ENCODE assay signal across 9 cellular contexts in genomic region chr4:1168291-1169031, GRCh38. TPM values are rescaled to one million over a fixed set of nuclear protein-coding genes. Genes with fewer than 3 reads are reported as not detected.
DNase-seq lines count a peak whose midpoint lies in the region; ATAC-seq and TF ChIP-seq lines count a peak whose summit lies in the region.
"Had no signal": no experiment of that assay in that cellular context is flagged by ENCODE, and none has a peak within 500 bp of the region (broad histone marks: within the 10 kb centered on the region; RNA-seq: fewer than 3 reads in every experiment).

No MANE protein-coding gene starts in this region.

- TF ChIP-seq POLR2A in IMR-90 (IDR thresholded peaks at IDR 0.05; ENCODE audit: low read depth, low read length) (no peak), esophagus squamous epithelium (IDR thresholded peaks at IDR 0.05) (no peak)

- peak overlapping the region; percentile 68; the same call in 1 of the 2 replicates for H2BK120ac ChIP-seq in IMR-90 (ENCODE audit: low read depth, low read length)

- H2AK9ac ChIP-seq in IMR-90 (replicated peaks; ENCODE audit: low read depth, low read length, poor library complexity) = no peak overlapping the region

- no peak overlapping the region for H2BK20ac ChIP-seq in IMR-90 (ENCODE audit: low read depth, low read length)

- no peak overlapping the region for H3K23ac ChIP-seq in IMR-90 (ENCODE audit: low read depth, low read length)

- TF ChIP-seq CTCF in CD8-positive, alpha-beta T cell (IDR thresholded peaks at IDR 0.05) = no peak
- TF ChIP-seq CTCF in IMR-90 (conservative IDR thresholded peaks at IDR 0.05; ENCODE audit: low read depth, low read length) (no peak), esophagus squamous epithelium (IDR thresholded peaks at IDR 0.05) (no peak)

- H3K56ac ChIP-seq in IMR-90 (ENCODE audit: extremely low read depth, insufficient read depth, low read length) = no peak overlapping the region

- H3K9me3 Mint-ChIP-seq in CD8-positive, alpha-beta T cell = no peaks in the 10 kb centered on the region
- H3K9me3 Mint-ChIP-seq in activated T-helper 17 cell treated with anti-CD3 and anti-CD28 coated beads, Interleukin-2, amount 50 U/mL, for 72 hours = no peaks in the 10 kb centered on the region
- H3K9me3 Mint-ChIP-seq in naive thymus-derived CD4-positive, alpha-beta T cell = no peaks in the 10 kb centered on the region

- in situ Hi-C loops in IMR-90 (cut with MboI; ENCODE audit: low sequenced_read_pairs) = loop anchor here (5.0 to 25.0 kb wide), 2 partner anchors 54 to 469 kb away; no protein-coding TSS in a partner anchor

- H3K4me2 ChIP-seq in IMR-90 (ENCODE audit: low read depth, low read length) = no peak overlapping the region; the same call in 1 of the 2 replicates

- peak overlapping the region; percentile 70 for H3K27ac ChIP-seq in CD8-positive, alpha-beta T cell (ENCODE audit: low read depth, low read length)
- H3K27ac ChIP-seq in IMR-90 (ENCODE audit: insufficient read depth, low read length) (no peak overlapping the region), esophagus squamous epithelium (peak overlapping the region in 2 of 4 donors; percentile 36 to 77)
- H3K27ac ChIP-seq in naive thymus-derived CD4-positive, alpha-beta T cell (ENCODE audit: low read depth, low read length) = peak overlapping the region; percentile 74
- H3K27ac ChIP-seq: parathyroid adenoma had no signal

- H3K79me1 ChIP-seq in IMR-90 (ENCODE audit: low read depth in 1 of 2, low read length in 2 of 2) = peaks cover 0 to 5% of the 10 kb centered on the region in 2 experiments; a peak in 1 of 4 replicates

- H2BK15ac ChIP-seq in IMR-90 (ENCODE audit: low read depth, low read length) = no peak overlapping the region

- no peak overlapping the region for H2AFZ ChIP-seq in IMR-90 (replicated peaks; ENCODE audit: low read length, poor library complexity)

- H3K4me3 Mint-ChIP-seq in CD8-positive, alpha-beta T cell = peak overlapping the region; percentile 88
- H3K4me3 Mint-ChIP-seq in activated T-helper 17 cell treated with anti-CD3 and anti-CD28 coated beads, Interleukin-2, amount 50 U/mL, for 72 hours = peak overlapping the region; percentile 82
- H3K4me3 Mint-ChIP-seq in naive thymus-derived CD4-positive, alpha-beta T cell = peak overlapping the region; percentile 37 to 90 (median 87)

- peaks cover 10% of the 10 kb centered on the region for H3K27me3 Mint-ChIP-seq in CD8-positive, alpha-beta T cell (ENCODE audit: low read depth)
- H3K27me3 Mint-ChIP-seq in activated T-helper 17 cell treated with anti-CD3 and anti-CD28 coated beads, Interleukin-2, amount 50 U/mL, for 72 hours = no peaks in the 10 kb centered on the region
- H3K27me3 Mint-ChIP-seq in naive thymus-derived CD4-positive, alpha-beta T cell = peaks cover 0 to 25% (median 6%) of the 10 kb centered on the region in 5 donors

- H3K9me3 ChIP-seq in CD8-positive, alpha-beta T cell (ENCODE audit: low read length) = no peaks in the 10 kb centered on the region
- peaks cover 3% of the 10 kb centered on the region; the same call in 1 of the 2 replicates for H3K9me3 ChIP-seq in IMR-90 (ENCODE audit: control insufficient read depth, insufficient read depth, low read length)
- no peaks in the 10 kb centered on the region for H3K9me3 ChIP-seq in naive thymus-derived CD4-positive, alpha-beta T cell (ENCODE audit: control insufficient read depth in 2 of 3, low read length in 3 of 3)
- H3K9me3 ChIP-seq in esophagus squamous epithelium = no peaks in the 10 kb centered on the region

- H3K4me1 Mint-ChIP-seq in CD8-positive, alpha-beta T cell (ENCODE audit: low read depth) = peaks cover 22% of the 10 kb centered on the region
- peaks cover 8% of the 10 kb centered on the region for H3K4me1 Mint-ChIP-seq in activated T-helper 17 cell treated with anti-CD3 and anti-CD28 coated beads, Interleukin-2, amount 50 U/mL, for 72 hours
- peaks cover 8 to 21% (median 14%) of the 10 kb centered on the region in 7 donors for H3K4me1 Mint-ChIP-seq in naive thymus-derived CD4-positive, alpha-beta T cell

- H3K27ac Mint-ChIP-seq in CD8-positive, alpha-beta T cell = no peak overlapping the region
- H3K27ac Mint-ChIP-seq in activated T-helper 17 cell treated with anti-CD3 and anti-CD28 coated beads, Interleukin-2, amount 50 U/mL, for 72 hours = no peak overlapping the region
- H3K27ac Mint-ChIP-seq in naive thymus-derived CD4-positive, alpha-beta T cell = peak overlapping the region in 3 of 9 donors; percentile 51 to 86 (median 78)

- 97% methylated on average over 10 of the region's 21 CpGs; no CpG with 5 or more reads in 1 of the 2 experiments for WGBS in IMR-90 (ENCODE audit: extremely low coverage in 2 of 2, insufficient read length in 1 of 2), 2 experiments
- 70 to 83% methylated on average over 8 to 9 of the region's 21 CpGs for WGBS in esophagus squamous epithelium, 2 donors

- H2BK5ac ChIP-seq in IMR-90 (ENCODE audit: low read depth, low read length, poor library complexity, severe bottlenecking) = no peak overlapping the region

- intact Hi-C loops in CD8-positive, alpha-beta T cell (cut with DNase I, micrococcal nuclease) = loop anchor here in 1 of 2 experiments (5.0 kb wide), 2 partner anchors 119 to 156 kb away; partner anchors contain the start of genes FGFRL1 and MAEA
- intact Hi-C loops in IMR-90 (cut with micrococcal nuclease) = loop anchor here (5.0 kb wide), 1 partner anchor 34 kb away; no protein-coding TSS in a partner anchor
- intact Hi-C loops in naive thymus-derived CD4-positive, alpha-beta T cell (cut with micrococcal nuclease) = no loop called here
- intact Hi-C loops in esophagus squamous epithelium (cut with DNase I) = loop anchor here (10.0 kb wide), 1 partner anchor 96 kb away; no protein-coding TSS in a partner anchor

- no peak overlapping the region for H3K18ac ChIP-seq in IMR-90 (ENCODE audit: low read depth, low read length)

- no peak for TF ChIP-seq RAD21 in IMR-90 (IDR thresholded peaks at IDR 0.05; ENCODE audit: low read length)

- H4K5ac ChIP-seq in IMR-90 (ENCODE audit: low read depth, low read length) = no peak overlapping the region

- H3K36me3 Mint-ChIP-seq in CD8-positive, alpha-beta T cell = no peaks in the 10 kb centered on the region
- no peaks in the 10 kb centered on the region for H3K36me3 Mint-ChIP-seq in activated T-helper 17 cell treated with anti-CD3 and anti-CD28 coated beads, Interleukin-2, amount 50 U/mL, for 72 hours (ENCODE audit: low read depth)
- no peaks in the 10 kb centered on the region for H3K36me3 Mint-ChIP-seq in naive thymus-derived CD4-positive, alpha-beta T cell

- H4K20me1 ChIP-seq in IMR-90 (ENCODE audit: insufficient read depth, low read length) = no peaks in the 10 kb centered on the region

- H3K4me3 ChIP-seq in CD8-positive, alpha-beta T cell (ENCODE audit: low read depth, low read length) = peak overlapping the region; percentile 92
- H3K4me3 ChIP-seq in IMR-90 (ENCODE audit: insufficient read depth, low read depth, low read length) (no peak overlapping the region), esophagus squamous epithelium (peak overlapping the region in 2 of 4 donors; percentile 62 to 76)
- H3K4me3 ChIP-seq in naive thymus-derived CD4-positive, alpha-beta T cell (ENCODE audit: low read length) = peak overlapping the region; percentile 90

- H3K14ac ChIP-seq in IMR-90 (replicated peaks; ENCODE audit: low read depth, low read length) = peak overlapping the region; percentile 25; the same call in 1 of the 2 replicates

- peak overlapping the region; percentile 65 for H3K4ac ChIP-seq in IMR-90 (ENCODE audit: low read depth, low read length)

- peak overlapping the region; percentile 15; the same call in 1 of the 2 replicates for H4K91ac ChIP-seq in IMR-90 (ENCODE audit: insufficient read depth, low read depth, low read length)

- peak overlapping the region in 1 of 2 experiments; percentile 15; a peak in 1 of 4 replicates for H4K8ac ChIP-seq in IMR-90 (ENCODE audit: low read depth in 2 of 2, low read length in 2 of 2)

- BruUV-seq in IMR-90 (replicated peaks; lab: Mats Ljungman, UMichigan) = no TSS peak

- peaks cover 28% of the 10 kb centered on the region for H3K4me1 ChIP-seq in CD8-positive, alpha-beta T cell (ENCODE audit: insufficient read depth, low read length)
- H3K4me1 ChIP-seq in IMR-90 (ENCODE audit: control insufficient read depth, insufficient read depth, low read length) = peaks cover 13% of the 10 kb centered on the region
- H3K4me1 ChIP-seq in naive thymus-derived CD4-positive, alpha-beta T cell (ENCODE audit: control insufficient read depth in 2 of 2, insufficient read depth in 2 of 2, low read length in 2 of 2) = peaks cover 3 to 20% of the 10 kb centered on the region in 2 donors
- H3K4me1 ChIP-seq in esophagus squamous epithelium = peaks cover 39 to 70% (median 40%) of the 10 kb centered on the region in 3 donors
- H3K4me1 ChIP-seq: parathyroid adenoma had no signal

- CTCF ChIA-PET in CD8-positive, alpha-beta T cell (lab: Charles Lee) = interaction anchor here (0.9 to 5.4 kb wide), 16 partner anchors 10 to 461 kb away, joined by 3 to 90 read pairs (median 6); no protein-coding TSS in a partner anchor
- CTCF ChIA-PET in IMR-90 (lab: Yijun Ruan, JAX) = no interaction called here
- CTCF ChIA-PET in naive thymus-derived CD4-positive, alpha-beta T cell (lab: Charles Lee) = interaction anchor here (0.7 to 4.2 kb wide), 12 partner anchors 10 to 437 kb away, joined by 3 to 43 read pairs (median 6); no protein-coding TSS in a partner anchor

- peak overlapping the region; percentile 80 for H2AK5ac ChIP-seq in IMR-90 (ENCODE audit: low read depth, low read length)

- peaks cover 12% of the 10 kb centered on the region for H3K27me3 ChIP-seq in CD8-positive, alpha-beta T cell (ENCODE audit: insufficient read depth, low read length)
- no peaks in the 10 kb centered on the region for H3K27me3 ChIP-seq in IMR-90 (ENCODE audit: control insufficient read depth, insufficient read depth, low read length)
- peaks cover 0 to 11% of the 10 kb centered on the region in 2 donors for H3K27me3 ChIP-seq in naive thymus-derived CD4-positive, alpha-beta T cell (ENCODE audit: control insufficient read depth in 2 of 2, insufficient read depth in 2 of 2, low read length in 2 of 2)
- H3K27me3 ChIP-seq in esophagus squamous epithelium = peaks cover 0 to 36% (median 3%) of the 10 kb centered on the region in 4 donors

- dilution Hi-C loops in IMR-90 (cut with HindIII; ENCODE audit: low sequenced_read_pairs, unreplicated experiment) = no loop called here

- DNase-seq in CD8-positive, alpha-beta T cell = no peak
- DNase-seq in IMR-90 = no peak
- no peak for DNase-seq in naive thymus-derived CD4-positive, alpha-beta T cell
- DNase-seq in Kasumi-1 (lab: John Stamatoyannopoulos, UW) = no peak
- no peak for DNase-seq in esophagus squamous epithelium (lab: John Stamatoyannopoulos, UW)
- DNase-seq in NOMO-1 treated with DMSO at 0.1 percent for 48 hours (lab: John Stamatoyannopoulos, UW; ENCODE audit: unreplicated experiment) = no peak
- no peak for DNase-seq in AML-193 (lab: John Stamatoyannopoulos, UW)

- no peak overlapping the region for H3K9ac ChIP-seq in IMR-90 (ENCODE audit: low read depth, low read length)
- H3K9ac ChIP-seq: parathyroid adenoma had no signal

- no peak for ATAC-seq in CD8-positive, alpha-beta T cell
- ATAC-seq in IMR-90 (ENCODE audit: low read depth) = no peak
- ATAC-seq in activated T-helper 17 cell treated with anti-CD3 and anti-CD28 coated beads, Interleukin-2, amount 50 U/mL, for 72 hours (replicated peaks) = no peak
- no peak for ATAC-seq in naive thymus-derived CD4-positive, alpha-beta T cell

- no peaks in the 10 kb centered on the region for H3K36me3 ChIP-seq in CD8-positive, alpha-beta T cell (ENCODE audit: insufficient read depth, low read length)
- H3K36me3 ChIP-seq in IMR-90 (ENCODE audit: control insufficient read depth, insufficient read depth, low read length) (peaks cover 22% of the 10 kb centered on the region; the same call in 1 of the 2 replicates), esophagus squamous epithelium (peaks cover 0 to 27% (median 0%) of the 10 kb centered on the region in 3 donors)
- no peaks in the 10 kb centered on the region for H3K36me3 ChIP-seq in naive thymus-derived CD4-positive, alpha-beta T cell (ENCODE audit: control insufficient read depth in 2 of 3, insufficient read depth in 3 of 3, low read length in 3 of 3)

- H3K9me1 ChIP-seq in IMR-90 (ENCODE audit: insufficient read depth, low read length) = peaks cover 3% of the 10 kb centered on the region; the same call in 1 of the 2 replicates

- POLR2A ChIA-PET in CD8-positive, alpha-beta T cell (lab: Charles Lee) = interaction anchor here (0.6 to 2.7 kb wide), 6 partner anchors 11 to 99 kb away, joined by 3 to 10 read pairs (median 6); partner anchors contain the start of gene CTBP1
- POLR2A ChIA-PET in IMR-90 (lab: Charles Lee; ENCODE audit: unreplicated experiment) = no interaction called here
- POLR2A ChIA-PET in naive thymus-derived CD4-positive, alpha-beta T cell (lab: Charles Lee) = interaction anchor here (0.9 to 3.5 kb wide), 6 partner anchors 33 to 180 kb away, joined by 3 to 13 read pairs (median 4); partner anchors contain the start of gene CTBP1

RNA-seq across cellular contexts. Expression of gene SPON2, which starts 3.9 kb away (rescaled TPM):
- 10 to 100 TPM; 25.1 to 26.4 TPM for total RNA-seq in CD8-positive, alpha-beta T cell
- total RNA-seq in IMR-90 (2012; rRNA removed) (21.1 and 21.7 TPM in 2 replicates), esophagus squamous epithelium (10 to 100 TPM; 14.5 to 53.4 (median 21.3) TPM)
- polyA plus RNA-seq in IMR-90 (2012; rRNA removed) = 177 and 209 TPM in 2 replicates
- polyA plus RNA-seq in IMR-90 (2012; cell fraction: cytosol; rRNA removed) = 208 and 420 TPM in 2 replicates
- polyA plus RNA-seq in IMR-90 (2012; cell fraction: nucleus; rRNA removed; ENCODE audit: low replicate concordance) = 476 and 980 TPM in 2 replicates
- 10 to 100 TPM; 17.3 to 18.7 TPM for total RNA-seq in activated T-helper 17 cell treated with anti-CD3 and anti-CD28 coated beads, Interleukin-2, amount 50 U/mL, for 72 hours
- 10 to 100 TPM in 3 of 5 experiments, 1 to 10 TPM in 2; 5.7 to 79.1 (median 16.0) TPM for total RNA-seq in naive thymus-derived CD4-positive, alpha-beta T cell
- 1 to 10 TPM; 2.8 to 3.8 TPM for polyA plus RNA-seq in naive thymus-derived CD4-positive, alpha-beta T cell

RNA-seq across cellular contexts. Expression of gene RNF212, which starts 55.1 kb away (rescaled TPM):
- 1 to 10 TPM; 5.1 to 5.2 TPM for total RNA-seq in CD8-positive, alpha-beta T cell
- total RNA-seq in IMR-90 (2012; rRNA removed) (under 0.01 TPM in 2 replicates), esophagus squamous epithelium (1 to 10 TPM in 2 of 4 donors, under 1 TPM in 2; 0.53 to 6.3 (median 1.9) TPM)
- 0.46 and 0.51 TPM in 2 replicates for polyA plus RNA-seq in IMR-90 (2012; rRNA removed)
- 0.08 and 0.35 TPM in 2 replicates for polyA plus RNA-seq in IMR-90 (2012; cell fraction: cytosol; rRNA removed)
- 0.96 and 1.3 TPM in 2 replicates for polyA plus RNA-seq in IMR-90 (2012; cell fraction: nucleus; rRNA removed; ENCODE audit: low replicate concordance)
- total RNA-seq in activated T-helper 17 cell treated with anti-CD3 and anti-CD28 coated beads, Interleukin-2, amount 50 U/mL, for 72 hours = 1 to 10 TPM; 1.3 to 3.7 TPM
- 1 to 10 TPM; 1.8 to 4.1 (median 2.4) TPM for total RNA-seq in naive thymus-derived CD4-positive, alpha-beta T cell
- polyA plus RNA-seq in naive thymus-derived CD4-positive, alpha-beta T cell = 1 to 10 TPM; 5.8 to 6.7 TPM

Comparison
In these comparisons a context has a peak if more than half of its experiments do, and no peak if none do; other contexts are left out.
1. intact Hi-C loops: an anchor here in IMR-90 (5.0 kb wide) and esophagus squamous epithelium (10.0 kb wide); none called in naive thymus-derived CD4-positive, alpha-beta T cell.